16 cellular contexts compared by ENCODE assay signal in genomic region chr3:168285506-168285905, GRCh38.
"Had no signal": no experiment of that assay in that cellular context is flagged by ENCODE, and none has a peak within 500 bp of the region (broad histone marks: within the 10 kb centered on the region; RNA-seq: fewer than 3 reads in every experiment).

No MANE protein-coding gene starts in this region.

- ATAC-seq: activated CD8-positive, alpha-beta T cell treated with anti-CD3 and anti-CD28 coated beads, Interleukin-2, amount 10 ng/mL, durations not matched to agents 7 days and 5 days; activated naive CD8-positive, alpha-beta T cell treated with anti-CD3 and anti-CD28 coated beads, Interleukin-2, amount 50 U/mL, for 24 hours; mucosa of descending colon had no signal

- DNase-seq: activated CD4-positive, alpha-beta T cell treated with anti-CD3 and anti-CD28 coated beads, Interleukin-2, amount 10 ng/mL, durations not matched to agents 24 days and 14 days; activated CD4-positive, CD25-positive, alpha-beta regulatory T cell; activated CD8-positive, alpha-beta T cell treated with anti-CD3 and anti-CD28 coated beads, Interleukin-2, amount 10 ng/mL, durations not matched to agents 7 days and 5 days; activated effector memory CD4-positive, alpha-beta T cell treated with Interleukin-2 at 50 U/mL for 16 hours; activated naive CD4-positive, alpha-beta T cell treated with anti-CD3 and anti-CD28 coated beads, Interleukin-2, amount 10 ng/mL, durations not matched to agents 7 days and 5 days; activated naive CD8-positive, alpha-beta T cell treated with anti-CD3 and anti-CD28 coated beads, Interleukin-2, amount 50 U/mL, for 24 hours; activated T-cell treated with anti-CD3 and anti-CD28 coated beads, Interleukin-2, amount 50 U/mL, for 48 hours; anterior cingulate cortex; caudate nucleus; foreskin fibroblast; mesenchymal stem cell; mucosa of descending colon; naive B cell; stimulated activated naive CD4-positive, alpha-beta T cell treated with Interleukin-2 at 50 U/mL for 16 hours; substantia nigra; tibial artery had no signal
